22 cellular contexts compared by ENCODE assay signal in genomic region chr11:131597875-131598274, GRCh38.
DNase-seq lines count a peak whose midpoint lies in the region; ATAC-seq and TF ChIP-seq lines count a peak whose summit lies in the region.
"Had no signal": no experiment of that assay in that cellular context is flagged by ENCODE, and none has a peak within 500 bp of the region (broad histone marks: within the 10 kb centered on the region; RNA-seq: fewer than 3 reads in every experiment).

No MANE protein-coding gene starts in this region.

- WGBS in psoas muscle, 3 donors = 34 to 83% (median 51%) methylated on average over 2 of the region's 2 CpGs

- H3K9me3 Mint-ChIP-seq in nephron (no peaks in the 10 kb centered on the region), type B pancreatic cell (no peaks in the 10 kb centered on the region)

- H3K36me3 Mint-ChIP-seq in nephron (ENCODE audit: low read depth) = no peaks in the 10 kb centered on the region
- H3K36me3 Mint-ChIP-seq in type B pancreatic cell = no peaks in the 10 kb centered on the region
- H3K36me3 Mint-ChIP-seq: CD4-positive, CD25-positive, alpha-beta regulatory T cell had no signal

- TF ChIP-seq CTCF in nephron (IDR thresholded peaks at IDR 0.05; ENCODE audit: unreplicated experiment in 3 of 3) = no peak
- no peak for TF ChIP-seq CTCF in type B pancreatic cell (conservative IDR thresholded peaks at IDR 0.05)
- no peak for TF ChIP-seq CTCF in psoas muscle (IDR thresholded peaks at IDR 0.05)

- intact Hi-C loops in psoas muscle (cut with DNase I) = no loop called here

- no peaks in the 10 kb centered on the region for H3K36me3 ChIP-seq in HUES48 (ENCODE audit: control insufficient read depth, insufficient read depth, low read length)
- no peaks in the 10 kb centered on the region for H3K36me3 ChIP-seq in psoas muscle (ENCODE audit: insufficient read depth in 1 of 2, low read depth in 1 of 2)
- H3K36me3 ChIP-seq: BLaER1 had no signal

- peak overlapping the region; percentile 36 for H3K27ac ChIP-seq in HUES48 (ENCODE audit: low read depth, low read length)
- H3K27ac ChIP-seq in caudate nucleus (ENCODE audit: low read depth, low read length) = peak overlapping the region; percentile 90
- H3K27ac ChIP-seq in psoas muscle = no peak overlapping the region
- H3K27ac ChIP-seq: BLaER1, HL-60 had no signal

- H3K9me3 ChIP-seq in HUES48 (ENCODE audit: control insufficient read depth, insufficient read depth, low read length) (no peaks in the 10 kb centered on the region), psoas muscle (no peaks in the 10 kb centered on the region)
- H3K9me3 ChIP-seq: BLaER1, SK-N-SH had no signal

- ATAC-seq in psoas muscle = no peak
- ATAC-seq: PC-3 had no signal

- H3K27ac Mint-ChIP-seq in nephron (peak overlapping the region; percentile 14 to 71 (median 19)), type B pancreatic cell (peak overlapping the region; percentile 48)
- H3K27ac Mint-ChIP-seq: CD4-positive, CD25-positive, alpha-beta regulatory T cell had no signal

- H3K4me1 Mint-ChIP-seq in nephron (peaks cover 41% of the 10 kb centered on the region), type B pancreatic cell (ENCODE audit: unreplicated experiment) (peaks cover 16% of the 10 kb centered on the region)
- H3K4me1 Mint-ChIP-seq: CD4-positive, CD25-positive, alpha-beta regulatory T cell had no signal

- DNase-seq in caudate nucleus (lab: John Stamatoyannopoulos, UW) (peak in 1 of 61 donors; percentile 30), type B pancreatic cell (ENCODE audit: extremely low spot score, unreplicated experiment) (no peak), NCI-H2107 treated with DMSO at 0.1 percent for 48 hours (lab: John Stamatoyannopoulos, UW; ENCODE audit: unreplicated experiment) (no peak), psoas muscle (no peak), SW480 (ENCODE audit: low spot score) (no peak)
- DNase-seq: CD4-positive, CD25-positive, alpha-beta regulatory T cell; DMS153; DND-41; GOT3; NCI-H1048; NCI-H1417; NCI-H1694; NCI-H2029 treated with DMSO at 0.1 percent for 48 hours; NCI-H2171; NCI-H226; NCI-H510A; PC-3; SK-N-SH had no signal

- H3K27me3 Mint-ChIP-seq in nephron (ENCODE audit: low read depth) = peaks cover 16% of the 10 kb centered on the region
- H3K27me3 Mint-ChIP-seq in type B pancreatic cell = peaks cover 33% of the 10 kb centered on the region
- H3K27me3 Mint-ChIP-seq: CD4-positive, CD25-positive, alpha-beta regulatory T cell had no signal

- H3K4me1 ChIP-seq in HUES48 (ENCODE audit: control insufficient read depth, insufficient read depth, low read length) (peaks cover 16% of the 10 kb centered on the region), psoas muscle (no peaks in the 10 kb centered on the region)
- H3K4me1 ChIP-seq: BLaER1 had no signal

- H3K27me3 ChIP-seq in HUES48 (ENCODE audit: control insufficient read depth, insufficient read depth, low read length) (no peaks in the 10 kb centered on the region), psoas muscle (ENCODE audit: insufficient read depth in 3 of 3, low read length in 2 of 3) (no peaks in the 10 kb centered on the region)
- H3K27me3 ChIP-seq: BLaER1 had no signal

- no peak overlapping the region for H3K9ac ChIP-seq in HUES48 (ENCODE audit: low read depth, low read length)
- H3K9ac ChIP-seq: BLaER1, SK-N-SH had no signal

- H3K4me3 ChIP-seq in HUES48 (ENCODE audit: low read depth, low read length) (no peak overlapping the region), psoas muscle (no peak overlapping the region)
- H3K4me3 ChIP-seq: BLaER1 had no signal

- no peak overlapping the region for H3K4me3 Mint-ChIP-seq in nephron
- H3K4me3 Mint-ChIP-seq in type B pancreatic cell = no peak overlapping the region
- H3K4me3 Mint-ChIP-seq: CD4-positive, CD25-positive, alpha-beta regulatory T cell had no signal
